In genomic region chr12:107649615-107650014, GRCh38 we compare ENCODE assay signal across 24 cellular contexts. TPM values are rescaled to one million over a fixed set of nuclear protein-coding genes. Genes with fewer than 3 reads are reported as not detected.
DNase-seq lines count a peak whose midpoint lies in the region; ATAC-seq and TF ChIP-seq lines count a peak whose summit lies in the region.
"Had no signal": no experiment of that assay in that cellular context is flagged by ENCODE, and none has a peak within 500 bp of the region (broad histone marks: within the 10 kb centered on the region; RNA-seq: fewer than 3 reads in every experiment).

No MANE protein-coding gene starts in this region.

- peak overlapping the region in 4 of 10 donors; percentile 26 to 47 (median 42) for H3K27ac ChIP-seq in heart right ventricle
- H3K27ac ChIP-seq in right atrium auricular region = no peak overlapping the region
- H3K27ac ChIP-seq in left lung = no peak overlapping the region
- H3K27ac ChIP-seq: 22Rv1, C4-2B, KMS-11 had no signal

- H3K36me3 ChIP-seq in heart right ventricle = no peaks in the 10 kb centered on the region
- H3K36me3 ChIP-seq in right atrium auricular region = no peaks in the 10 kb centered on the region
- H3K36me3 ChIP-seq in left lung = no peaks in the 10 kb centered on the region
- H3K36me3 ChIP-seq: HAP-1 had no signal

- 32 to 38% methylated on average over 4 of the region's 4 CpGs for WGBS in heart right ventricle, 2 donors

- H3K27me3 ChIP-seq in heart right ventricle = peaks cover 0 to 2% (median 0%) of the 10 kb centered on the region in 7 donors
- no peaks in the 10 kb centered on the region for H3K27me3 ChIP-seq in right atrium auricular region
- H3K27me3 ChIP-seq in left lung = peaks cover 0 to 8% of the 10 kb centered on the region in 2 donors

- no peak overlapping the region for H3K4me3 ChIP-seq in heart right ventricle
- no peak overlapping the region for H3K4me3 ChIP-seq in right atrium auricular region
- H3K4me3 ChIP-seq in left lung = no peak overlapping the region
- H3K4me3 ChIP-seq: GM12878, HAP-1 had no signal

- intact Hi-C loops in heart right ventricle (cut with DNase I) = no loop called here
- intact Hi-C loops in left lung (cut with DNase I) = no loop called here

- peaks cover 0 to 15% (median 0%) of the 10 kb centered on the region in 9 donors for H3K4me1 ChIP-seq in heart right ventricle
- H3K4me1 ChIP-seq in right atrium auricular region = no peaks in the 10 kb centered on the region
- no peaks in the 10 kb centered on the region for H3K4me1 ChIP-seq in left lung
- H3K4me1 ChIP-seq: Caco-2, HAP-1 had no signal

- DNase-seq in heart right ventricle = no peak
- DNase-seq in right atrium auricular region (ENCODE audit: low spot score) = no peak
- no peak for DNase-seq in left lung
- DNase-seq in putamen (ENCODE audit: low spot score) = peak; percentile 18
- no peak for DNase-seq in NCI-H748 treated with DMSO at 0.1 percent for 48 hours (lab: John Stamatoyannopoulos, UW)
- DNase-seq in RPMI8226 = no peak
- DNase-seq in SW480 (ENCODE audit: low spot score) = no peak
- DNase-seq: Caco-2; CD8-positive, alpha-beta T cell; GOT3; HFFc6; NCI-H1048; NCI-H1417 treated with DMSO at 0.1 percent for 48 hours; NCI-H1694 treated with DMSO at 0.1 percent for 48 hours; NCI-H2081; NCI-H2227 treated with DMSO at 0.1 percent for 48 hours; NCI-H526 treated with DMSO at 0.1 percent for 48 hours; SHP77 treated with DMSO at 0.1 percent for 48 hours had no signal

- TF ChIP-seq CTCF in heart right ventricle (IDR thresholded peaks at IDR 0.05) = peak in 1 of 9 donors; percentile 5
- no peak for TF ChIP-seq CTCF in right atrium auricular region (IDR thresholded peaks at IDR 0.05)
- no peak for TF ChIP-seq CTCF in left lung (IDR thresholded peaks at IDR 0.05)

- ATAC-seq in heart right ventricle (peak in 6 of 8 donors; percentile 25 to 71 (median 40)), left lung (peak; percentile 63)
- ATAC-seq: CD8-positive, alpha-beta T cell; GM12878; Panc1 had no signal

- no peaks in the 10 kb centered on the region for H3K9me3 ChIP-seq in heart right ventricle
- H3K9me3 ChIP-seq in right atrium auricular region = no peaks in the 10 kb centered on the region
- no peaks in the 10 kb centered on the region for H3K9me3 ChIP-seq in left lung
- H3K9me3 ChIP-seq: Caco-2, HAP-1 had no signal

RNA-seq across cellular contexts. Expression of gene PWP1, which starts 36.0 kb away (rescaled TPM):
- total RNA-seq in heart right ventricle (10 to 100 TPM; 11.1 to 16.0 (median 13.8) TPM), right atrium auricular region (10 to 100 TPM; 22.2 to 49.1 TPM), left lung (10 to 100 TPM; 22.8 to 29.9 TPM)
- polyA plus RNA-seq in heart right ventricle = 10 to 100 TPM in 1 of 2 donors, 1 to 10 TPM in 1; 9.1 to 17.6 TPM
